Comparison of ENCODE assay signal across 22 cellular contexts in the genomic region with DNA sequence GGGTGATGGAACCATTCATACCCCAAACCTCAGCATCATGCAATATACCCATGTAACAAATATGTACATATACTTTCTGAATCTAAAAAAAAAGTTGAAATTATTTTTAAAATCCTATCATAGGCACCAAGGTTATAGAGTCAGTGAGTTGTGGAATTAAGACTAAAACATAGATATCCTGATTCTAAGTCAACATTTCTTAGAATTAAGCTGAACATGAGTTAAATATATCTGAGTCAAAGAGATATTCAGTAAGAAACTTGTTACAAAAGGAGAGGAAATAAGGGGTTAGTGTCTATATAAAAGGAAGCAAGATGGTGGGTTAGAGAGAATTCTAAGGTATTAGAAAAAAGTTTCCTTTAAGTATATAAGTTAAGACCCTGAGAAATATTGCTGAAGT.
"Had no signal": no experiment of that assay in that cellular context is flagged by ENCODE, and none has a peak within 500 bp of the region (broad histone marks: within the 10 kb centered on the region; RNA-seq: fewer than 3 reads in every experiment).

No MANE protein-coding gene starts in this region.

- H3K4me3 Mint-ChIP-seq: dendritic cell treated with granulocyte-macrophage colony-stimulating factor and Interleukin-4, amounts not matched to agents 40 ng/mL and 50 ng/mL, for 4 days; effector memory CD8-positive, alpha-beta T cell; endodermal cell had no signal

- DNase-seq: colonic mucosa; cortex of kidney; dermis blood vessel endothelial cell; dorsolateral prefrontal cortex; effector CD4-positive, alpha-beta T cell; effector CD8-positive, alpha-beta T cell; effector memory CD4-positive, alpha-beta T cell; effector memory CD8-positive, alpha-beta T cell; endodermal cell; erythroblast; esophagus squamous epithelium; foreskin fibroblast; foreskin keratinocyte; foreskin melanocyte; gastrocnemius medialis; glutamatergic neuron; head of caudate nucleus; heart left ventricle; heart right ventricle had no signal

- H3K27ac Mint-ChIP-seq: dendritic cell treated with granulocyte-macrophage colony-stimulating factor and Interleukin-4, amounts not matched to agents 40 ng/mL and 50 ng/mL, for 4 days; effector memory CD8-positive, alpha-beta T cell; endodermal cell had no signal

- H3K27me3 Mint-ChIP-seq: dendritic cell treated with granulocyte-macrophage colony-stimulating factor and Interleukin-4, amounts not matched to agents 40 ng/mL and 50 ng/mL, for 4 days had no signal

- ATAC-seq: effector memory CD8-positive, alpha-beta T cell; esophagus mucosa; foreskin keratinocyte; gastrocnemius medialis; gastroesophageal sphincter; heart left ventricle; heart right ventricle had no signal
